Comparison of ENCODE assay signal across 11 cellular contexts in genomic region chr4:121698119-121698732, GRCh38. TPM values are rescaled to one million over a fixed set of nuclear protein-coding genes. Genes with fewer than 3 reads are reported as not detected.
DNase-seq lines count a peak whose midpoint lies in the region; ATAC-seq, FAIRE-seq and TF ChIP-seq lines count a peak whose summit lies in the region.
"Had no signal": no experiment of that assay in that cellular context is flagged by ENCODE, and none has a peak within 500 bp of the region (broad histone marks: within the 10 kb centered on the region; RNA-seq: fewer than 3 reads in every experiment).

No MANE protein-coding gene starts in this region.

- FAIRE-seq in pancreas (lab: Jason Lieb, UNC), result no peak

- no peak overlapping the region for H3K9ac ChIP-seq in BLaER1 treated with 17β-estradiol and CSF1 and Interleukin-3, amounts not matched to agents 10 nM and 100 nM

- peak overlapping the region; percentile 55 to 95 (median 86); a peak in 21 of 22 replicates for H3K4me2 ChIP-seq in BLaER1 treated with 17β-estradiol and CSF1 and Interleukin-3, amounts not matched to agents 10 nM and 100 nM

- peaks cover 0 to 23% (median 10%) of the 10 kb centered on the region in 11 experiments; a peak in 14 of 22 replicates for H4K20me1 ChIP-seq in BLaER1 treated with 17β-estradiol and CSF1 and Interleukin-3, amounts not matched to agents 10 nM and 100 nM

- H3K27ac ChIP-seq in BLaER1 treated with 17β-estradiol and CSF1 and Interleukin-3, amounts not matched to agents 10 nM and 100 nM, result no peak overlapping the region
- no peak overlapping the region for H3K27ac ChIP-seq in pancreas

- peaks cover 47% of the 10 kb centered on the region for H3K4me1 Mint-ChIP-seq in HFFc6 (ENCODE audit: low read depth)
- peaks cover 21% of the 10 kb centered on the region for H3K4me1 Mint-ChIP-seq in central memory CD8-positive, alpha-beta T cell
- H3K4me1 Mint-ChIP-seq in nephron progenitor cell, result peaks cover 27% of the 10 kb centered on the region

- no peaks in the 10 kb centered on the region for H3K27me3 ChIP-seq in BLaER1 treated with 17β-estradiol and CSF1 and Interleukin-3, amounts not matched to agents 10 nM and 100 nM
- no peaks in the 10 kb centered on the region for H3K27me3 ChIP-seq in pancreas
- H3K27me3 ChIP-seq: ascending aorta, esophagus muscularis mucosa had no signal

- H3K36me3 ChIP-seq in BLaER1 treated with 17β-estradiol and CSF1 and Interleukin-3, amounts not matched to agents 10 nM and 100 nM, result peaks cover 0 to 15% (median 4%) of the 10 kb centered on the region in 11 experiments; a peak in 11 of 22 replicates
- H3K36me3 ChIP-seq in pancreas, result no peaks in the 10 kb centered on the region
- H3K36me3 ChIP-seq: ascending aorta, esophagus muscularis mucosa had no signal

- intact Hi-C loops in pancreas (cut with DNase I), result no loop called here

- no peak for TF ChIP-seq CTCF in HFFc6 (IDR thresholded peaks at IDR 0.05)
- TF ChIP-seq CTCF in nephron progenitor cell (IDR thresholded peaks at IDR 0.05), result no peak
- TF ChIP-seq CTCF in pancreas (IDR thresholded peaks at IDR 0.05), result no peak

- peaks cover 18 to 36% (median 28%) of the 10 kb centered on the region in 10 experiments for H3K4me1 ChIP-seq in BLaER1 treated with 17β-estradiol and CSF1 and Interleukin-3, amounts not matched to agents 10 nM and 100 nM
- peaks cover 8 to 18% (median 12%) of the 10 kb centered on the region in 3 donors for H3K4me1 ChIP-seq in pancreas

- H3K9me3 Mint-ChIP-seq in HFFc6, result no peaks in the 10 kb centered on the region
- H3K9me3 Mint-ChIP-seq in central memory CD8-positive, alpha-beta T cell, result no peaks in the 10 kb centered on the region
- H3K9me3 Mint-ChIP-seq in nephron progenitor cell, result peaks cover 4% of the 10 kb centered on the region

- H3K4me3 Mint-ChIP-seq in HFFc6 (peak overlapping the region; percentile 93), nephron progenitor cell (peak overlapping the region; percentile 88)
- H3K4me3 Mint-ChIP-seq in central memory CD8-positive, alpha-beta T cell, result peak overlapping the region; percentile 98

- H3K27ac Mint-ChIP-seq in HFFc6 (peak overlapping the region; percentile 7; the same call in 1 of the 2 replicates), nephron progenitor cell (no peak overlapping the region)
- H3K27ac Mint-ChIP-seq in central memory CD8-positive, alpha-beta T cell (ENCODE audit: low read depth), result peak overlapping the region; percentile 82

- H3K4me3 ChIP-seq in BLaER1 treated with 17β-estradiol and CSF1 and Interleukin-3, amounts not matched to agents 10 nM and 100 nM, result peak overlapping the region in 2 of 10 experiments; percentile 88 to 99; a peak in 4 of 20 replicates
- no peak overlapping the region for H3K4me3 ChIP-seq in pancreas

- 68 to 72% methylated on average over 8 of the region's 8 CpGs for WGBS in pancreas, 2 donors

- peaks cover 0 to 8% (median 0%) of the 10 kb centered on the region in 11 experiments; a peak in 2 of 22 replicates for H3K9me3 ChIP-seq in BLaER1 treated with 17β-estradiol and CSF1 and Interleukin-3, amounts not matched to agents 10 nM and 100 nM (replicated peaks in 1 of 11)
- H3K9me3 ChIP-seq in pancreas, result no peaks in the 10 kb centered on the region
- H3K9me3 ChIP-seq: ascending aorta had no signal

- ATAC-seq in central memory CD8-positive, alpha-beta T cell (replicated peaks; ENCODE audit: extremely low read depth, poor library complexity, severe bottlenecking), result no peak
- ATAC-seq in pancreas, result no peak

- H3K36me3 Mint-ChIP-seq in HFFc6 (ENCODE audit: low read depth) (peaks cover 23% of the 10 kb centered on the region), nephron progenitor cell (ENCODE audit: low read depth) (no peaks in the 10 kb centered on the region)
- H3K36me3 Mint-ChIP-seq in central memory CD8-positive, alpha-beta T cell (ENCODE audit: insufficient read depth), result peaks cover 11% of the 10 kb centered on the region

- peaks cover 5% of the 10 kb centered on the region for H3K27me3 Mint-ChIP-seq in HFFc6 (ENCODE audit: insufficient read depth)
- no peaks in the 10 kb centered on the region for H3K27me3 Mint-ChIP-seq in central memory CD8-positive, alpha-beta T cell
- peaks cover 5% of the 10 kb centered on the region for H3K27me3 Mint-ChIP-seq in nephron progenitor cell (ENCODE audit: low read depth, poor library complexity)

- DNase-seq in HFFc6 (no peak), nephron progenitor cell (no peak), SKM-1 (lab: John Stamatoyannopoulos, UW; ENCODE audit: unreplicated experiment) (no peak), pancreas (no peak), activated gamma-delta T cell treated with Interleukin-2 at 50 U/mL for 16 hours (no peak), NCI-H1694 (lab: John Stamatoyannopoulos, UW) (no peak)
- DNase-seq in central memory CD8-positive, alpha-beta T cell (ENCODE audit: low spot score in 2 of 2), result no peak
- DNase-seq: DMS79 treated with DMSO at 0.1 percent for 48 hours had no signal

RNA-seq across cellular contexts. Expression of gene ANXA5, which starts 1.4 kb away (rescaled TPM):
- 1,000 to 10,000 TPM in 4 of 6 experiments, 100 to 1,000 TPM in 2; 934 to 1,075 (median 1,012) TPM for total RNA-seq in HFFc6 (2021; fragmentation: NEBNext Ultra II Directional; extraction: Animal tissue kit (Norgen Biotek cat#: 25700))
- 100 to 1,000 TPM in 3 of 6 donors, 10 to 100 TPM in 3; 70.2 to 196 (median 92.8) TPM for total RNA-seq in pancreas
- 100 to 1,000 TPM; 149 to 210 TPM for polyA plus RNA-seq in pancreas

Comparison
In these comparisons a context has a peak if more than half of its experiments do, and no peak if none do; other contexts are left out.
1. RNA of gene ANXA5, which starts 1.4 kb away (total RNA-seq): 934 to 1,075 TPM in HFFc6; 70.2 to 196 TPM in pancreas; every median in the first group is over 4 times any median in the second.
2. Peak in every context shown above with its lines, with median percentiles within 50 percentile points of each other: H3K4me3 Mint-ChIP-seq.